21 cellular contexts compared by ENCODE assay signal in genomic region chr6:37845026-37845911, GRCh38. TPM values are rescaled to one million over a fixed set of nuclear protein-coding genes. Genes with fewer than 3 reads are reported as not detected.
DNase-seq lines count a peak whose midpoint lies in the region; ATAC-seq and TF ChIP-seq lines count a peak whose summit lies in the region.
"Had no signal": no experiment of that assay in that cellular context is flagged by ENCODE, and none has a peak within 500 bp of the region (broad histone marks: within the 10 kb centered on the region; RNA-seq: fewer than 3 reads in every experiment).

No MANE protein-coding gene starts in this region.

- peaks cover 19% of the 10 kb centered on the region for H3K4me1 ChIP-seq in HEK293 (ENCODE audit: control insufficient read depth, insufficient read depth, low read length)

- H3K4me3 ChIP-seq in HEK293 (ENCODE audit: low read depth, low read length) = no peak overlapping the region
- H3K4me3 ChIP-seq: BLaER1 treated with 17β-estradiol and CSF1 and Interleukin-3, amounts not matched to agents 10 nM and 100 nM; coronary artery; heart right ventricle; ovary had no signal

- no peak for ATAC-seq in WTC11
- peak; percentile 79 for ATAC-seq in left ventricle myocardium superior
- no peak for ATAC-seq in HG03342 (IDR thresholded peaks at IDR 0.05; ENCODE audit: unreplicated experiment)
- no peak for ATAC-seq in SK-N-SH treated with all-trans-retinoic acid at 6 μM for 48 hours
- ATAC-seq: Panc1 had no signal

- DNase-seq in WTC11 (ENCODE audit: low spot score) (no peak), left ventricle myocardium superior (no peak), osteocyte (ENCODE audit: extremely low spot score, unreplicated experiment) (no peak), NCI-H2171 treated with DMSO at 0.1 percent for 48 hours (lab: John Stamatoyannopoulos, UW) (no peak)
- no peak for DNase-seq in stimulated activated CD4-positive, alpha-beta T cell treated with anti-CD3 and anti-CD28 coated beads, Interleukin-4, amount 100 ng/mL, for 4 hours
- DNase-seq: activated CD8-positive, alpha-beta memory T cell treated with anti-CD3 and anti-CD28 coated beads for 24 hours; H9; heart right ventricle; NCI-H2081 treated with DMSO at 0.1 percent for 48 hours; ovary; stimulated activated naive CD4-positive, alpha-beta T cell; T-helper 1 cell; trophoblast cell; WERI-Rb-1 had no signal

- TF ChIP-seq CTCF in HEK293 (tag by site-specific recombination; IDR thresholded peaks at IDR 0.05) (no peak), WTC11 (IDR thresholded peaks at IDR 0.05) (no peak), osteocyte (IDR thresholded peaks at IDR 0.05) (no peak)

- CTCF ChIA-PET in HEK293 (lab: Yijun Ruan, JAX) = interaction anchor here (1.0 to 1.7 kb wide), 5 partner anchors 14 to 167 kb away, joined by 4 to 8 read pairs (median 6); no protein-coding TSS in a partner anchor
- CTCF ChIA-PET in WTC11 (lab: Charles Lee) = interaction anchor here (1.6 to 2.1 kb wide), 2 partner anchors 14 to 54 kb away, joined by 9 to 10 read pairs; no protein-coding TSS in a partner anchor

- peak overlapping the region; percentile 50 for H3K27ac ChIP-seq in HEK293 (ENCODE audit: extremely low read depth, low read depth, low read length)
- H3K27ac ChIP-seq: BLaER1 treated with 17β-estradiol and CSF1 and Interleukin-3, amounts not matched to agents 10 nM and 100 nM; coronary artery; heart right ventricle; ovary; WERI-Rb-1 had no signal

- H3K9me3 Mint-ChIP-seq in WTC11 = no peaks in the 10 kb centered on the region
- no peaks in the 10 kb centered on the region for H3K9me3 Mint-ChIP-seq in osteocyte (ENCODE audit: unreplicated experiment)
- H3K9me3 Mint-ChIP-seq: activated T-helper 2 cell treated with anti-CD3 and anti-CD28 coated beads, Interferon-gamma antibody, Interleukin-2, Interleukin-4, amounts not matched to agents 10 μg/mL and 5 μg/mL and 100 μg/mL, durations not matched to agents 14 hours and 24 hours and 36 hours; H9 had no signal

- no peaks in the 10 kb centered on the region; a peak in 1 of 3 replicates for H3K36me3 ChIP-seq in HEK293 (ENCODE audit: control insufficient read depth in 2 of 2, insufficient read depth in 1 of 2, low read length in 2 of 2)
- H3K36me3 ChIP-seq: ovary had no signal

- H3K27ac Mint-ChIP-seq in WTC11 = 0 out of 2 replicates have a peak overlapping the region, but pooled peaks have one; percentile 48
- peak overlapping the region; percentile 42 for H3K27ac Mint-ChIP-seq in osteocyte (ENCODE audit: unreplicated experiment)
- H3K27ac Mint-ChIP-seq: activated T-helper 2 cell treated with anti-CD3 and anti-CD28 coated beads, Interferon-gamma antibody, Interleukin-2, Interleukin-4, amounts not matched to agents 10 μg/mL and 5 μg/mL and 100 μg/mL, durations not matched to agents 14 hours and 24 hours and 36 hours had no signal

- intact Hi-C loops in left ventricle myocardium superior (cut with micrococcal nuclease) = no loop called here

- POLR2A ChIA-PET in HEK293 (lab: Yijun Ruan, JAX) (interaction anchor here (2.1 kb wide), 1 partner anchor 26 kb away, joined by 9 read pairs; the partner anchor contains the start of gene ZFAND3), WTC11 (lab: Charles Lee) (interaction anchor here (0.7 kb wide), 2 partner anchors 27 to 63 kb away, joined by 3 to 4 read pairs; no protein-coding TSS in a partner anchor)

- H3K4me1 Mint-ChIP-seq in WTC11 = peaks cover 12% of the 10 kb centered on the region
- H3K4me1 Mint-ChIP-seq in osteocyte (ENCODE audit: unreplicated experiment) = peaks cover 56% of the 10 kb centered on the region

- H3K27me3 Mint-ChIP-seq in WTC11 (ENCODE audit: low read depth) (no peaks in the 10 kb centered on the region), osteocyte (ENCODE audit: unreplicated experiment) (no peaks in the 10 kb centered on the region)

- H3K36me3 Mint-ChIP-seq in WTC11 (no peaks in the 10 kb centered on the region), osteocyte (ENCODE audit: unreplicated experiment) (no peaks in the 10 kb centered on the region)

- H3K9me3 ChIP-seq in HEK293 (ENCODE audit: control insufficient read depth, insufficient read depth, low read depth, low read length) = no peaks in the 10 kb centered on the region
- H3K9me3 ChIP-seq: heart right ventricle, ovary had no signal

- H3K4me3 Mint-ChIP-seq in WTC11 = no peak overlapping the region
- H3K4me3 Mint-ChIP-seq in osteocyte (ENCODE audit: unreplicated experiment) = no peak overlapping the region
- H3K4me3 Mint-ChIP-seq: H9 had no signal

TF ChIP-seq in HEK293, 187 proteins besides CTCF, POLR2A, EP300 and RAD21 (continues in another document):
- no peak for TF ChIP-seq ZNF16 (tag by site-specific recombination; IDR thresholded peaks at IDR 0.05; ENCODE audit: low read depth)
- peak; percentile 39 for TF ChIP-seq ZSCAN30 (tag by site-specific recombination; IDR thresholded peaks at IDR 0.05)
- TF ChIP-seq ZNF449 (tag by site-specific recombination; IDR thresholded peaks at IDR 0.05) = no peak
- TF ChIP-seq ZIC2 (tag by site-specific recombination; IDR thresholded peaks at IDR 0.05) = no peak
- no peak for TF ChIP-seq ZNF335 (tag by site-specific recombination; conservative IDR thresholded peaks at IDR 0.05)

TF ChIP-seq in WTC11, 78 proteins besides CTCF, POLR2A, EP300 and RAD21:
- TF ChIP-seq JAZF1 (CRISPR knock-in tag; IDR thresholded peaks at IDR 0.05) = no peak
- peak; percentile 92 for TF ChIP-seq GABPB1 (CRISPR knock-in tag; IDR thresholded peaks at IDR 0.05)
- TF ChIP-seq CBFB (CRISPR knock-in tag; IDR thresholded peaks at IDR 0.05; ENCODE audit: low read depth) = no peak
- TF ChIP-seq CREM (CRISPR knock-in tag; IDR thresholded peaks at IDR 0.05) = no peak

TF ChIP-seq in SK-N-SH treated with all-trans-retinoic acid at 6 μM for 48 hours, 23 proteins besides CTCF, POLR2A, EP300 and RAD21:
- TF ChIP-seq ZC3H10 (CRISPR knock-in tag; IDR thresholded peaks at IDR 0.05) = no peak
- TF ChIP-seq ARNTL (CRISPR knock-in tag; IDR thresholded peaks at IDR 0.05; ENCODE audit: borderline replicate concordance, low read depth) = no peak
- no peak for TF ChIP-seq ZNF565 (CRISPR knock-in tag; conservative IDR thresholded peaks at IDR 0.05; ENCODE audit: low read depth)
- no peak for TF ChIP-seq ZFP3 (CRISPR knock-in tag; IDR thresholded peaks at IDR 0.05)
- TF ChIP-seq CSDC2 (CRISPR knock-in tag; IDR thresholded peaks at IDR 0.05) = no peak
- TF ChIP-seq ESRRG (CRISPR knock-in tag; IDR thresholded peaks at IDR 0.05) = no peak
- TF ChIP-seq, protein P1, sequence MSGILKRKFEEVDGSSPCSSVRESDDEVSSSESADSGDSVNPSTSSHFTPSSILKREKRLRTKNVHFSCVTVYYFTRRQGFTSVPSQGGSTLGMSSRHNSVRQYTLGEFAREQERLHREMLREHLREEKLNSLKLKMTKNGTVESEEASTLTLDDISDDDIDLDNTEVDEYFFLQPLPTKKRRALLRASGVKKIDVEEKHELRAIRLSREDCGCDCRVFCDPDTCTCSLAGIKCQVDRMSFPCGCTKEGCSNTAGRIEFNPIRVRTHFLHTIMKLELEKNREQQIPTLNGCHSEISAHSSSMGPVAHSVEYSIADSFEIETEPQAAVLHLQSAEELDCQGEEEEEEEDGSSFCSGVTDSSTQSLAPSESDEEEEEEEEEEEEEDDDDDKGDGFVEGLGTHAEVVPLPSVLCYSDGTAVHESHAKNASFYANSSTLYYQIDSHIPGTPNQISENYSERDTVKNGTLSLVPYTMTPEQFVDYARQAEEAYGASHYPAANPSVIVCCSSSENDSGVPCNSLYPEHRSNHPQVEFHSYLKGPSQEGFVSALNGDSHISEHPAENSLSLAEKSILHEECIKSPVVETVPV (CRISPR knock-in tag; IDR thresholded peaks at IDR 0.05) = no peak
- no peak for TF ChIP-seq TCF4 (CRISPR knock-in tag; IDR thresholded peaks at IDR 0.05; ENCODE audit: borderline replicate concordance)
- no peak for TF ChIP-seq POU6F1 (CRISPR knock-in tag; IDR thresholded peaks at IDR 0.05; ENCODE audit: borderline replicate concordance, low read depth)
- TF ChIP-seq ZFP30 (CRISPR knock-in tag; IDR thresholded peaks at IDR 0.05) = no peak

RNA-seq across cellular contexts. Expression of gene ZFAND3, which starts 25.7 kb away (rescaled TPM):
- total RNA-seq in WTC11 (2021) (45.4 to 51.6 TPM (median 50.3 TPM) in 3 replicates), left ventricle myocardium superior (83.5 TPM), osteocyte (84.4 and 89.8 TPM in 2 replicates)

Comparison
In these comparisons a context has a peak if more than half of its experiments do, and no peak if none do; other contexts are left out.
1. Of the 8 proteins assayed by ChIP-seq in both HEK293 and WTC11: peak only in HEK293: ZNF121; only in WTC11: none; in both: none; in neither: 7.